Comparison of ENCODE assay signal across 8 cellular contexts in genomic region chr12:102965281-102966155, GRCh38. TPM values are rescaled to one million over a fixed set of nuclear protein-coding genes. Genes with fewer than 3 reads are reported as not detected.
A peak's percentile ranks its signal among the peaks of the same experiment; 100 is the strongest.
DNase-seq lines count a peak whose midpoint lies in the region; ATAC-seq lines count a peak whose summit lies in the region.

No MANE protein-coding gene starts in this region.

- peak overlapping the region in 1 of 10 donors; percentile 28 for H3K27ac Mint-ChIP-seq in naive thymus-derived CD8-positive, alpha-beta T cell

- peaks cover 0 to 19% (median 8%) of the 10 kb centered on the region in 9 donors for H3K9me3 Mint-ChIP-seq in naive thymus-derived CD8-positive, alpha-beta T cell

- H3K4me1 Mint-ChIP-seq in naive thymus-derived CD8-positive, alpha-beta T cell = peaks cover 20 to 38% (median 26%) of the 10 kb centered on the region in 4 donors

- DNase-seq in DMS79 treated with DMSO at 0.1 percent for 48 hours (lab: John Stamatoyannopoulos, UW) = peak; percentile 86
- DNase-seq in amygdala (lab: John Stamatoyannopoulos, UW) = peak in 43 of 56 donors; percentile 13 to 78 (median 52)
- DNase-seq in naive thymus-derived CD8-positive, alpha-beta T cell = no peak
- no peak for DNase-seq in cerebellum (ENCODE audit: low spot score)
- no peak for DNase-seq in activated effector memory CD4-positive, alpha-beta T cell treated with anti-CD3 and anti-CD28 coated beads, Interleukin-2, amount 50 U/mL, for 16 hours
- DNase-seq in activated gamma-delta T cell treated with Interleukin-2 at 50 U/mL for 16 hours = no peak

- POLR2A ChIA-PET in naive thymus-derived CD8-positive, alpha-beta T cell (lab: Charles Lee) = no interaction called here

- H3K36me3 Mint-ChIP-seq in naive thymus-derived CD8-positive, alpha-beta T cell = peaks cover 0 to 22% (median 7%) of the 10 kb centered on the region in 3 donors

- H3K4me3 Mint-ChIP-seq in naive thymus-derived CD8-positive, alpha-beta T cell = peak overlapping the region; percentile 68 to 93 (median 77)

- peaks cover 61 to 94% (median 78%) of the 10 kb centered on the region in 5 donors for H3K27me3 Mint-ChIP-seq in naive thymus-derived CD8-positive, alpha-beta T cell

- peak; percentile 51 for ATAC-seq in HG02678 (IDR thresholded peaks at IDR 0.05; ENCODE audit: unreplicated experiment)
- no peak for ATAC-seq in naive thymus-derived CD8-positive, alpha-beta T cell
- ATAC-seq in GM18519 (IDR thresholded peaks at IDR 0.05; ENCODE audit: low FRiP score, unreplicated experiment) = no peak

RNA-seq across cellular contexts. Expression of gene ASCL1, which starts 8.0 kb away (rescaled TPM):
- total RNA-seq in naive thymus-derived CD8-positive, alpha-beta T cell = not detected
- polyA plus RNA-seq in naive thymus-derived CD8-positive, alpha-beta T cell = not detected
- 14.0 TPM for total RNA-seq in cerebellum

RNA-seq across cellular contexts. Expression of gene PAH, which starts 48.5 kb away (rescaled TPM):
- total RNA-seq in naive thymus-derived CD8-positive, alpha-beta T cell = under 1 TPM in 1 of 2 experiments, not detected in 1; 0.25 TPM
- polyA plus RNA-seq in naive thymus-derived CD8-positive, alpha-beta T cell = not detected
- 1.2 TPM for total RNA-seq in cerebellum

Comparison
In these comparisons a context has a peak if more than half of its experiments do, and no peak if none do; other contexts are left out.
1. DNase-seq: peak in DMS79 treated with DMSO at 0.1 percent for 48 hours (single experiment) and amygdala (43 of 56); none in naive thymus-derived CD8-positive, alpha-beta T cell (0 of 10), cerebellum (single experiment), activated effector memory CD4-positive, alpha-beta T cell treated with anti-CD3 and anti-CD28 coated beads, Interleukin-2, amount 50 U/mL, for 16 hours (single experiment) and activated gamma-delta T cell treated with Interleukin-2 at 50 U/mL for 16 hours (single experiment).
2. RNA of gene ASCL1, which starts 8.0 kb away (total RNA-seq): 14.0 TPM in cerebellum (single experiment); not detected in naive thymus-derived CD8-positive, alpha-beta T cell; every median in the first group is over 10 times any median in the second.